ENCODE assay signal across 17 cellular contexts in genomic region chr11:68525320-68525719, GRCh38.
DNase-seq lines count a peak whose midpoint lies in the region; ATAC-seq, FAIRE-seq and TF ChIP-seq lines count a peak whose summit lies in the region.
"Had no signal": no experiment of that assay in that cellular context is flagged by ENCODE, and none has a peak within 500 bp of the region (broad histone marks: within the 10 kb centered on the region; RNA-seq: fewer than 3 reads in every experiment).

No MANE protein-coding gene starts in this region.

- no peak overlapping the region for H3K18ac ChIP-seq in trophoblast cell (ENCODE audit: low read length)

- H3K36me3 Mint-ChIP-seq in naive thymus-derived CD4-positive, alpha-beta T cell, result peaks cover 24 to 82% (median 48%) of the 10 kb centered on the region in 5 donors
- H3K36me3 Mint-ChIP-seq in T-helper 17 cell (ENCODE audit: low read depth), result peaks cover 12% of the 10 kb centered on the region

- no peak for TF ChIP-seq POLR2A in endothelial cell of umbilical vein (IDR thresholded peaks at IDR 0.05; ENCODE audit: low read depth, low read length)
- TF ChIP-seq POLR2A in transverse colon (IDR thresholded peaks at IDR 0.05), result no peak

- H3K27me3 ChIP-seq in RWPE2 (ENCODE audit: insufficient read depth, poor library complexity, severe bottlenecking), result no peaks in the 10 kb centered on the region
- no peaks in the 10 kb centered on the region for H3K27me3 ChIP-seq in endothelial cell of umbilical vein (ENCODE audit: control insufficient read depth in 2 of 2, insufficient read depth in 2 of 2, low read length in 2 of 2)
- no peaks in the 10 kb centered on the region for H3K27me3 ChIP-seq in naive thymus-derived CD4-positive, alpha-beta T cell (ENCODE audit: control insufficient read depth in 2 of 2, insufficient read depth in 2 of 2, low read length in 2 of 2)
- H3K27me3 ChIP-seq in transverse colon, result no peaks in the 10 kb centered on the region
- H3K27me3 ChIP-seq in trophoblast cell (ENCODE audit: insufficient read depth, low read length), result no peaks in the 10 kb centered on the region
- H3K27me3 ChIP-seq: SJCRH30 had no signal

- no peaks in the 10 kb centered on the region for H3K9me3 Mint-ChIP-seq in naive thymus-derived CD4-positive, alpha-beta T cell
- H3K9me3 Mint-ChIP-seq: H9 had no signal

- CTCF ChIA-PET in endothelial cell of umbilical vein (lab: Charles Lee), result interaction anchor here (0.9 to 4.2 kb wide), 4 partner anchors 10 to 63 kb away, joined by 3 to 22 read pairs (median 5); no protein-coding TSS in a partner anchor
- CTCF ChIA-PET in naive thymus-derived CD4-positive, alpha-beta T cell (lab: Charles Lee), result interaction anchor here (0.5 kb wide), 1 partner anchor 348 kb away, joined by 3 read pairs; no protein-coding TSS in a partner anchor

- H3K14ac ChIP-seq in trophoblast cell (ENCODE audit: low read length), result no peak overlapping the region

- no peak overlapping the region for H2BK12ac ChIP-seq in trophoblast cell (ENCODE audit: low read length)

- H4K91ac ChIP-seq in trophoblast cell (ENCODE audit: low read depth, low read length), result no peak overlapping the region

- H3K4ac ChIP-seq in trophoblast cell (ENCODE audit: low read depth, low read length), result no peak overlapping the region

- H3K23ac ChIP-seq in trophoblast cell (ENCODE audit: low read length), result no peak overlapping the region

- no peaks in the 10 kb centered on the region for H3K9me3 ChIP-seq in RWPE2 (ENCODE audit: severe bottlenecking)
- no peaks in the 10 kb centered on the region for H3K9me3 ChIP-seq in endothelial cell of umbilical vein (replicated peaks; ENCODE audit: control insufficient read depth, insufficient read depth, low read length)
- H3K9me3 ChIP-seq in naive thymus-derived CD4-positive, alpha-beta T cell (ENCODE audit: control insufficient read depth in 2 of 3, low read length in 3 of 3), result no peaks in the 10 kb centered on the region
- H3K9me3 ChIP-seq in transverse colon, result no peaks in the 10 kb centered on the region
- H3K9me3 ChIP-seq in trophoblast cell (ENCODE audit: insufficient read depth, low read depth, low read length), result no peaks in the 10 kb centered on the region
- H3K9me3 ChIP-seq in T-helper 17 cell (ENCODE audit: control insufficient read depth, low read length, poor library complexity, severe bottlenecking), result no peaks in the 10 kb centered on the region
- H3K9me3 ChIP-seq: SJCRH30 had no signal

- peak overlapping the region in 1 of 10 donors; percentile 20 for H3K4me3 Mint-ChIP-seq in naive thymus-derived CD4-positive, alpha-beta T cell
- H3K4me3 Mint-ChIP-seq in T-helper 17 cell, result no peak overlapping the region
- H3K4me3 Mint-ChIP-seq: H9 had no signal

- WGBS in transverse colon (ENCODE audit: low coverage in 1 of 2), 2 donors, result 49 to 64% methylated on average over 3 of the region's 3 CpGs
- WGBS in trophoblast cell (ENCODE audit: extremely low coverage, insufficient coverage, insufficient read length), result no CpG with 5 or more reads among the region's 3 CpGs

- H4K12ac ChIP-seq in trophoblast cell (ENCODE audit: low read depth, low read length), result no peak overlapping the region

- intact Hi-C loops in endothelial cell of umbilical vein (cut with micrococcal nuclease), result no loop called here
- intact Hi-C loops in naive thymus-derived CD4-positive, alpha-beta T cell (cut with micrococcal nuclease), result loop anchor here in 1 of 2 donors (5.0 kb wide), 1 partner anchor 63 kb away; the partner anchor contains the start of gene PPP6R3
- intact Hi-C loops in transverse colon (cut with DNase I; ENCODE audit: low total_unique reads), result no loop called here

- H3K4me1 Mint-ChIP-seq in naive thymus-derived CD4-positive, alpha-beta T cell, result peaks cover 53 to 100% (median 98%) of the 10 kb centered on the region in 7 donors
- peaks cover 72% of the 10 kb centered on the region for H3K4me1 Mint-ChIP-seq in T-helper 17 cell

- peak overlapping the region in 5 of 9 donors; percentile 31 to 89 (median 65) for H3K27ac Mint-ChIP-seq in naive thymus-derived CD4-positive, alpha-beta T cell
- H3K27ac Mint-ChIP-seq in T-helper 17 cell, result no peak overlapping the region
- H3K27ac Mint-ChIP-seq: H9 had no signal

- H3K9me1 ChIP-seq in endothelial cell of umbilical vein (replicated peaks; ENCODE audit: control insufficient read depth, extremely low read depth, insufficient read depth, low read length), result no peaks in the 10 kb centered on the region

- H2BK5ac ChIP-seq in trophoblast cell (ENCODE audit: low read depth, low read length, poor library complexity), result no peak overlapping the region

- in situ Hi-C loops in transverse colon (cut with MboI; ENCODE audit: low pct_ligation_motif_present in 1 of 4, low pct_unique_long_range_greater_than_20kb in 1 of 4, low sequenced_read_pairs in 3 of 4), result no loop called here

- POLR2A ChIA-PET in endothelial cell of umbilical vein (lab: Charles Lee), result no interaction called here
- POLR2A ChIA-PET in naive thymus-derived CD4-positive, alpha-beta T cell (lab: Charles Lee), result no interaction called here

- H2BK120ac ChIP-seq in trophoblast cell (ENCODE audit: insufficient read depth, low read length, poor library complexity), result no peak overlapping the region

- H4K20me1 ChIP-seq in endothelial cell of umbilical vein (replicated peaks; ENCODE audit: control insufficient read depth, extremely low read depth, insufficient read depth, low read length), result peaks cover 5% of the 10 kb centered on the region

- H3K9ac ChIP-seq in endothelial cell of umbilical vein (replicated peaks; ENCODE audit: extremely low read depth, insufficient read depth, low read length), result no peak overlapping the region
- no peak overlapping the region for H3K9ac ChIP-seq in trophoblast cell (ENCODE audit: low read length)

- peaks cover 63% of the 10 kb centered on the region for H3K79me2 ChIP-seq in endothelial cell of umbilical vein (ENCODE audit: control insufficient read depth, insufficient read depth, low read length)
- peaks cover 2% of the 10 kb centered on the region for H3K79me2 ChIP-seq in trophoblast cell (ENCODE audit: control insufficient read depth, insufficient read depth, low read length, poor library complexity)

- H3K27ac ChIP-seq in RWPE2 (ENCODE audit: poor library complexity, severe bottlenecking), result peak overlapping the region; percentile 20
- peak overlapping the region; percentile 35 for H3K27ac ChIP-seq in endothelial cell of umbilical vein (ENCODE audit: insufficient read depth, low read depth, low read length)
- H3K27ac ChIP-seq in naive thymus-derived CD4-positive, alpha-beta T cell (ENCODE audit: low read depth, low read length), result no peak overlapping the region
- H3K27ac ChIP-seq in transverse colon, result peak overlapping the region; percentile 68 to 75 (median 69)
- H3K27ac ChIP-seq in trophoblast cell (ENCODE audit: low read depth, low read length), result no peak overlapping the region
- H3K27ac ChIP-seq: RWPE1, SJCRH30 had no signal

- H4K8ac ChIP-seq in trophoblast cell (ENCODE audit: low read depth, low read length), result no peak overlapping the region

- TF ChIP-seq CTCF in RWPE2 (IDR thresholded peaks at IDR 0.05; ENCODE audit: poor library complexity, severe bottlenecking) (no peak), endothelial cell of umbilical vein (IDR thresholded peaks at IDR 0.05; ENCODE audit: extremely low read depth in 1 of 2, insufficient read depth in 1 of 2, low read depth in 1 of 2, low read length in 2 of 2) (no peak), transverse colon (IDR thresholded peaks at IDR 0.05) (no peak)

- TF ChIP-seq EP300 in transverse colon (IDR thresholded peaks at IDR 0.05; ENCODE audit: low read depth), result no peak

- no peak for ATAC-seq in RWPE2 (ENCODE audit: low read depth)
- no peak for ATAC-seq in naive thymus-derived CD4-positive, alpha-beta T cell
- ATAC-seq in T-helper 17 cell, result no peak

- H3K4me3 ChIP-seq in RWPE2 (ENCODE audit: severe bottlenecking) (no peak overlapping the region), endothelial cell of umbilical vein (replicated peaks in 1 of 3; ENCODE audit: insufficient read depth in 1 of 3, low read depth in 1 of 3, low read length in 3 of 3) (no peak overlapping the region), transverse colon (no peak overlapping the region), trophoblast cell (ENCODE audit: low read depth, low read length) (no peak overlapping the region)
- H3K4me3 ChIP-seq in naive thymus-derived CD4-positive, alpha-beta T cell (ENCODE audit: low read length), result no peak overlapping the region
- H3K4me3 ChIP-seq: SJCRH30 had no signal

- DNase-seq in RWPE2 (ENCODE audit: low spot score) (no peak), endothelial cell of umbilical vein (ENCODE audit: low read depth, low spot score) (no peak), transverse colon (no peak), NOMO-1 (lab: John Stamatoyannopoulos, UW; ENCODE audit: unreplicated experiment in 2 of 2) (no peak), trophoblast cell (no peak), T-helper 17 cell (no peak)
- no peak for DNase-seq in naive thymus-derived CD4-positive, alpha-beta T cell
- DNase-seq: H9; KBM-7; MV-4-11; NCI-H1417 treated with DMSO at 0.1 percent for 48 hours; NCI-H1930; NCI-H69; NK-92 treated with Interleukin-12 subunit alpha and Interleukin-12 subunit beta, amount 100 ng/mL, for 24 hours; OCI-M1; SJCRH30 had no signal

- peak overlapping the region; percentile 32 for H3K4me2 ChIP-seq in endothelial cell of umbilical vein (ENCODE audit: insufficient read depth, low read length)
- H3K4me2 ChIP-seq in trophoblast cell (ENCODE audit: low read length), result no peak overlapping the region

- no peak for FAIRE-seq in endothelial cell of umbilical vein (lab: Jason Lieb, UNC)

- H2AK5ac ChIP-seq in trophoblast cell (ENCODE audit: low read length), result no peak overlapping the region

- H3K36me3 ChIP-seq in RWPE2 (ENCODE audit: low read depth), result peaks cover 81% of the 10 kb centered on the region
- peaks cover 16 to 26% of the 10 kb centered on the region in 2 experiments for H3K36me3 ChIP-seq in endothelial cell of umbilical vein (ENCODE audit: control insufficient read depth in 2 of 2, extremely low read depth in 1 of 2, insufficient read depth in 2 of 2, low read length in 2 of 2)
- H3K36me3 ChIP-seq in naive thymus-derived CD4-positive, alpha-beta T cell (ENCODE audit: control insufficient read depth in 2 of 3, insufficient read depth in 3 of 3, low read length in 3 of 3), result peaks cover 6 to 73% (median 25%) of the 10 kb centered on the region in 3 experiments
- H3K36me3 ChIP-seq in transverse colon, result peaks cover 0 to 38% (median 5%) of the 10 kb centered on the region in 4 donors
- H3K36me3 ChIP-seq in trophoblast cell (ENCODE audit: control insufficient read depth in 1 of 2, insufficient read depth in 2 of 2, low read length in 2 of 2), result peaks cover 20 to 38% of the 10 kb centered on the region in 2 experiments

- no TSS peak for BruUV-seq in endothelial cell of umbilical vein (replicated peaks; lab: Mats Ljungman, UMichigan)

- H2AFZ ChIP-seq in endothelial cell of umbilical vein (ENCODE audit: low read depth, low read length) (no peak overlapping the region), trophoblast cell (ENCODE audit: insufficient read depth, low read length, poor library complexity) (no peak overlapping the region)

- dilution Hi-C loops in endothelial cell of umbilical vein (cut with MboI; ENCODE audit: extremely low pct_ligation_motif_present, low sequenced_read_pairs), result no loop called here

- H3K27me3 Mint-ChIP-seq in naive thymus-derived CD4-positive, alpha-beta T cell, result no peaks in the 10 kb centered on the region
- no peaks in the 10 kb centered on the region for H3K27me3 Mint-ChIP-seq in T-helper 17 cell

- H3K4me1 ChIP-seq in RWPE2 (ENCODE audit: insufficient read depth, poor library complexity, severe bottlenecking) (peaks cover 11% of the 10 kb centered on the region), endothelial cell of umbilical vein (ENCODE audit: control insufficient read depth, extremely low read depth, insufficient read depth, low read length) (peaks cover 50% of the 10 kb centered on the region), transverse colon (peaks cover 34 to 66% (median 54%) of the 10 kb centered on the region in 4 donors), trophoblast cell (ENCODE audit: control insufficient read depth in 1 of 2, insufficient read depth in 2 of 2, low read length in 2 of 2) (peaks cover 0 to 8% of the 10 kb centered on the region in 2 experiments)
- peaks cover 17 to 29% of the 10 kb centered on the region in 2 donors for H3K4me1 ChIP-seq in naive thymus-derived CD4-positive, alpha-beta T cell (ENCODE audit: control insufficient read depth in 2 of 2, insufficient read depth in 2 of 2, low read length in 2 of 2)

- H3K79me1 ChIP-seq in trophoblast cell (ENCODE audit: low read length), result no peaks in the 10 kb centered on the region

Comparison
In these comparisons a context has a peak if more than half of its experiments do, and no peak if none do; other contexts are left out.
1. H3K27ac ChIP-seq: peak in RWPE2 (single experiment), endothelial cell of umbilical vein (single experiment) and transverse colon (4 of 4); none in naive thymus-derived CD4-positive, alpha-beta T cell (single experiment) and trophoblast cell (single experiment).